ENCODE assay signal across 16 cellular contexts in genomic region chr6:164021589-164022290, GRCh38.
"Had no signal": no experiment of that assay in that cellular context is flagged by ENCODE, and none has a peak within 500 bp of the region (broad histone marks: within the 10 kb centered on the region; RNA-seq: fewer than 3 reads in every experiment).

No MANE protein-coding gene starts in this region.

- ATAC-seq: mucosa of descending colon; stimulated activated naive CD8-positive, alpha-beta T cell treated with anti-CD3 and anti-CD28 coated beads, Interleukin-15, amount 100 ng/mL, for 72 hours had no signal

- H3K27ac ChIP-seq: cardiac muscle cell, epithelial cell of prostate, suprapubic skin, WERI-Rb-1 had no signal

- FAIRE-seq: frontal cortex, kidney, small intestine had no signal

- H3K9me3 ChIP-seq: suprapubic skin had no signal

- H3K27me3 ChIP-seq: cardiac muscle cell, suprapubic skin had no signal

- DNase-seq: activated CD4-positive, alpha-beta T cell treated with anti-CD3 and anti-CD28 coated beads for 1 hour; activated CD4-positive, alpha-beta T cell treated with anti-CD3 and anti-CD28 coated beads, Interleukin-2, amount 50 U/mL, for 48 hours; activated T-cell treated with anti-CD3 and anti-CD28 coated beads for 4 hours; kidney; mucosa of descending colon; naive B cell; small intestine; stimulated activated CD4-positive, alpha-beta T cell treated with anti-CD3 and anti-CD28 coated beads, Interleukin-15, amount 100 ng/mL, for 24 hours; stimulated activated CD4-positive, alpha-beta T cell treated with anti-CD3 and anti-CD28 coated beads, Interleukin-2, amount 100 ng/mL, for 48 hours; stimulated activated naive CD8-positive, alpha-beta T cell treated with anti-CD3 and anti-CD28 coated beads, Interleukin-15, amount 100 ng/mL, for 72 hours; T-helper 2 cell; WERI-Rb-1 had no signal

- H3K36me3 ChIP-seq: cardiac muscle cell, suprapubic skin, WERI-Rb-1 had no signal

- H3K4me3 ChIP-seq: cardiac muscle cell, mucosa of descending colon, suprapubic skin had no signal
